Comparison of ENCODE assay signal across 17 cellular contexts in the genomic region with DNA sequence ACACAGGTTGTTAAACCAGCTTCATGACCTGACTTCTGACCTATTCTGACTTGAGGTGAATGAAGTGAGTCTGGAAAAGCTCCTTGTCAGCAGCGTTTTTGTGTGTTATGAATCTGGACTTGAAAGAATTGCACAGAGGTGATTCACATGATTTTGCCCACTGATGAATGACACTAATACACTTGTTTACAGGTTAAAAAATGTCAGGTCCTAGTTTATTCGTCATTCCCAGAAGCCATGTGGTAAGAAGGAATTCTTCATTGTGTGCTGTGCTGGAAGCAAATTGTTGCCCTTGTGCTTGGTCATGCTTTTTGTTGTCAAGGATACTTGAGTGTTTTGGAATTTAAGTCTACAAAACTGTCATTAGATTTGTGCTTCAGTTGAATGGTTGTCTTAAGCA. TPM values are rescaled to one million over a fixed set of nuclear protein-coding genes. Genes with fewer than 3 reads are reported as not detected.
DNase-seq lines count a peak whose midpoint lies in the region; TF ChIP-seq lines count a peak whose summit lies in the region.
"Had no signal": no experiment of that assay in that cellular context is flagged by ENCODE, and none has a peak within 500 bp of the region (broad histone marks: within the 10 kb centered on the region; RNA-seq: fewer than 3 reads in every experiment).

No MANE protein-coding gene starts in this region.

- TF ChIP-seq CTCF in HFFc6 (IDR thresholded peaks at IDR 0.05) = no peak
- no peak for TF ChIP-seq CTCF in astrocyte of the spinal cord (IDR thresholded peaks at IDR 0.05; ENCODE audit: low read depth, low read length)

- no peaks in the 10 kb centered on the region for H3K9me3 Mint-ChIP-seq in HFFc6
- H3K9me3 Mint-ChIP-seq: activated naive CD4-positive, alpha-beta T cell treated with anti-CD3 and anti-CD28 coated beads, Interleukin-2, amount 50 U/mL, for 72 hours; GM23338 had no signal

- DNase-seq in AG08395 (ENCODE audit: low spot score) (peak; percentile 78), HFFc6 (peak; percentile 97), astrocyte of the spinal cord (ENCODE audit: low read depth, low spot score) (peak; percentile 78), kidney glomerular epithelial cell (lab: John Stamatoyannopoulos, UW) (peak; percentile 68), DMS153 (lab: John Stamatoyannopoulos, UW) (no peak), nucleus accumbens (lab: John Stamatoyannopoulos, UW) (no peak)
- no peak for DNase-seq in stimulated activated CD4-positive, alpha-beta T cell treated with anti-CD3 and anti-CD28 coated beads, Interleukin-2, amount 100 ng/mL, for 24 hours
- no peak for DNase-seq in stimulated activated CD8-positive, alpha-beta memory T cell treated with anti-CD3 and anti-CD28 coated beads, Interleukin-4, amount 100 ng/mL, for 48 hours
- DNase-seq: activated CD8-positive, alpha-beta memory T cell treated with anti-CD3 and anti-CD28 coated beads, Interleukin-2, amount 10 ng/mL, durations not matched to agents 7 days and 5 days; BE2C; esophagus squamous epithelium; midbrain; ovary; upper lobe of left lung; WERI-Rb-1 had no signal

- H3K36me3 Mint-ChIP-seq in HFFc6 (ENCODE audit: low read depth) = peaks cover 18% of the 10 kb centered on the region

- H3K27ac Mint-ChIP-seq in HFFc6 = peak overlapping the region; percentile 93
- H3K27ac Mint-ChIP-seq: activated CD8-positive, alpha-beta memory T cell treated with anti-CD3 and anti-CD28 coated beads, Interleukin-2, amount 10 ng/mL, durations not matched to agents 7 days and 5 days; activated naive CD4-positive, alpha-beta T cell treated with anti-CD3 and anti-CD28 coated beads, Interleukin-2, amount 50 U/mL, for 72 hours; GM23338 had no signal

- H3K4me1 Mint-ChIP-seq in HFFc6 (ENCODE audit: low read depth) = peaks cover 17% of the 10 kb centered on the region

- H3K4me3 Mint-ChIP-seq in HFFc6 = peak overlapping the region; percentile 48
- H3K4me3 Mint-ChIP-seq: activated CD8-positive, alpha-beta memory T cell treated with anti-CD3 and anti-CD28 coated beads, Interleukin-2, amount 10 ng/mL, durations not matched to agents 7 days and 5 days; GM23338 had no signal

- no peaks in the 10 kb centered on the region for H3K27me3 Mint-ChIP-seq in HFFc6 (ENCODE audit: insufficient read depth)
- H3K27me3 Mint-ChIP-seq: activated CD8-positive, alpha-beta memory T cell treated with anti-CD3 and anti-CD28 coated beads, Interleukin-2, amount 10 ng/mL, durations not matched to agents 7 days and 5 days had no signal

- in situ Hi-C loops in astrocyte of the spinal cord (cut with HindIII; ENCODE audit: low sequenced_read_pairs) = no loop called here

- no peak overlapping the region for H3K4me3 ChIP-seq in astrocyte of the spinal cord (ENCODE audit: low read depth, low read length)
- H3K4me3 ChIP-seq: esophagus squamous epithelium, GM23338, ovary, upper lobe of left lung had no signal

RNA-seq across cellular contexts. Expression of gene SEC11C, which starts 15.5 kb away (rescaled TPM):
- 10 to 100 TPM; 39.5 to 59.8 (median 50.8) TPM for total RNA-seq in HFFc6 (2021; fragmentation: NEBNext Ultra II Directional; extraction: Animal tissue kit (Norgen Biotek cat#: 25700))

Comparison
In these comparisons a context has a peak if more than half of its experiments do, and no peak if none do; other contexts are left out.
1. DNase-seq: peak in AG08395 (single experiment), HFFc6 (single experiment), astrocyte of the spinal cord (single experiment) and kidney glomerular epithelial cell (single experiment); none in stimulated activated CD4-positive, alpha-beta T cell treated with anti-CD3 and anti-CD28 coated beads, Interleukin-2, amount 100 ng/mL, for 24 hours (0 of 2), DMS153 (single experiment), stimulated activated CD8-positive, alpha-beta memory T cell treated with anti-CD3 and anti-CD28 coated beads, Interleukin-4, amount 100 ng/mL, for 48 hours (single experiment) and nucleus accumbens (0 of 56).